ENCODE assay signal across 8 cellular contexts in the genomic region with DNA sequence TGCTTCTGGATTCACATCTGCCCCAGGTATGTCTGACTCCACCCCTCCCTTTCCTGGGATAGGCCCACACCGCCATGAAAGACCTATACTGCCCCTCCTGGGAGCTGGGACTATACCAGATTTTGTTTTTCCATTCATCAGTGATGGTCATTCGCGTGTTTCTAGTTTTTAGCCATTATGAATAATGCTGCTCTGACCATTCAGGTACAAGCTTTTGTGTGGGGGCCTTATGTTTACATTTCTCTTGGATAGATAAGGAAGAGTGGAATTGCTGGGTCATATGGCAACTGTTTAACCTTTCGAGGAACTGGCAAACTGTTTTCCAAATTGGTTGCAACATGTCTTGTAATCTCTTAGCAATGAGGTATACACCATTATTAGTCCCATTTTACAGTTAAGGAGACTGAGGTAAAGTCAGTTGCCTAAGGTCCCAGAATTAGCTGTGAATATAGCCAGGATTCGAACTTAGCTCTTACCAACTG. TPM values are rescaled to one million over a fixed set of nuclear protein-coding genes. Genes with fewer than 3 reads are reported as not detected.
DNase-seq lines count a peak whose midpoint lies in the region; ATAC-seq and TF ChIP-seq lines count a peak whose summit lies in the region.
"Had no signal": no experiment of that assay in that cellular context is flagged by ENCODE, and none has a peak within 500 bp of the region (broad histone marks: within the 10 kb centered on the region; RNA-seq: fewer than 3 reads in every experiment).

No MANE protein-coding gene starts in this region.

- in situ Hi-C loops in GM23248 (cut with MboI): no loop called here

- peak; percentile 58 for TF ChIP-seq CTCF in PC-3 (conservative IDR thresholded peaks at IDR 0.05; ENCODE audit: low read depth, low read length)
- peak; percentile 56 for TF ChIP-seq CTCF in epithelial cell of esophagus (IDR thresholded peaks at IDR 0.05; ENCODE audit: insufficient read depth, low read depth, low read length, missing control alignments)
- peak; percentile 40 for TF ChIP-seq CTCF in parathyroid adenoma (IDR thresholded peaks at IDR 0.05)

- H3K4me1 ChIP-seq in GM23248 (ENCODE audit: insufficient read depth) (peaks cover 18% of the 10 kb centered on the region), PC-3 (ENCODE audit: insufficient read depth, low read length) (peaks cover 28% of the 10 kb centered on the region), parathyroid adenoma (peaks cover 10% of the 10 kb centered on the region), SJCRH30 (peaks cover 17% of the 10 kb centered on the region)

- no peak overlapping the region for H3K4me3 ChIP-seq in GM23248
- H3K4me3 ChIP-seq in PC-3 (ENCODE audit: low read length): no peak overlapping the region
- peak overlapping the region; percentile 63 for H3K4me3 ChIP-seq in epithelial cell of esophagus (ENCODE audit: low read length)
- peak overlapping the region; percentile 61 for H3K4me3 ChIP-seq in parathyroid adenoma (ENCODE audit: low read depth, low read length)
- no peak overlapping the region for H3K4me3 ChIP-seq in SJCRH30

- POLR2A ChIA-PET in PC-3 (lab: Charles Lee; ENCODE audit: unreplicated experiment): no interaction called here

- H3K27ac ChIP-seq in GM23248 (no peak overlapping the region), PC-3 (ENCODE audit: low read length) (no peak overlapping the region), parathyroid adenoma (peak overlapping the region; percentile 80), SJCRH30 (no peak overlapping the region)

- H3K4me2 ChIP-seq in GM23248 (ENCODE audit: unreplicated experiment) (no peak overlapping the region), PC-3 (ENCODE audit: low read length) (peak overlapping the region; percentile 72; the same call in 1 of the 2 replicates), parathyroid adenoma (ENCODE audit: low read length) (peak overlapping the region; percentile 83)

- H3K9me2 ChIP-seq in GM23248 (ENCODE audit: insufficient read depth) (no peaks in the 10 kb centered on the region), PC-3 (replicated peaks; ENCODE audit: low read length) (no peaks in the 10 kb centered on the region)

- CTCF ChIA-PET in PC-3 (lab: Charles Lee): interaction anchor here (0.6 to 2.5 kb wide), 2 partner anchors 40 to 273 kb away, joined by 4 to 33 read pairs; a partner anchor contains a TSS

- H3K36me3 ChIP-seq in GM23248 (ENCODE audit: low read depth): no peaks in the 10 kb centered on the region
- peaks cover 8% of the 10 kb centered on the region; the same call in 1 of the 2 replicates for H3K36me3 ChIP-seq in PC-3 (ENCODE audit: low read depth, low read length)
- no peaks in the 10 kb centered on the region for H3K36me3 ChIP-seq in parathyroid adenoma (ENCODE audit: control insufficient read depth, insufficient read depth, low read length)
- H3K36me3 ChIP-seq in SJCRH30: peaks cover 21% of the 10 kb centered on the region

- WGBS in GM23248 (ENCODE audit: low coverage in 1 of 2, low lambda C conversion rate in 2 of 2, missing lambda C conversion rate in 2 of 2), 2 experiments: 88 to 91% methylated on average over 5 of the region's 5 CpGs

- intact Hi-C loops in PC-3 (cut with micrococcal nuclease): loop anchor here (5.0 kb wide), 1 partner anchor 41 kb away; a partner anchor contains a TSS

- no TSS peak for BruUV-seq in PC-3 (replicated peaks; lab: Mats Ljungman, UMichigan)

- H2AFZ ChIP-seq in GM23248 (no peak overlapping the region), PC-3 (ENCODE audit: low read length) (no peak overlapping the region), parathyroid adenoma (peak overlapping the region; percentile 7)

- H3K9me3 ChIP-seq in GM23248 (ENCODE audit: low read depth) (no peaks in the 10 kb centered on the region), PC-3 (ENCODE audit: low read length) (no peaks in the 10 kb centered on the region), parathyroid adenoma (ENCODE audit: control insufficient read depth, low read length) (no peaks in the 10 kb centered on the region), SJCRH30 (replicated peaks) (no peaks in the 10 kb centered on the region)

- H3K79me2 ChIP-seq in GM23248 (ENCODE audit: insufficient read depth): peaks cover 25% of the 10 kb centered on the region
- H3K79me2 ChIP-seq in PC-3 (ENCODE audit: low read length): peaks cover 33% of the 10 kb centered on the region
- peaks cover 23% of the 10 kb centered on the region for H3K79me2 ChIP-seq in parathyroid adenoma

- H3F3A ChIP-seq in GM23248 (ENCODE audit: insufficient read depth): peaks cover 39% of the 10 kb centered on the region
- no peaks in the 10 kb centered on the region for H3F3A ChIP-seq in PC-3 (ENCODE audit: low read length, unreplicated experiment)

- no peaks in the 10 kb centered on the region for H3K27me3 ChIP-seq in GM23248 (replicated peaks; ENCODE audit: insufficient read depth)
- no peaks in the 10 kb centered on the region for H3K27me3 ChIP-seq in PC-3 (ENCODE audit: low read length)
- no peaks in the 10 kb centered on the region for H3K27me3 ChIP-seq in parathyroid adenoma (ENCODE audit: control insufficient read depth, insufficient read depth, low read length)
- H3K27me3 ChIP-seq in SJCRH30: no peaks in the 10 kb centered on the region

- H4K20me1 ChIP-seq in GM23248 (ENCODE audit: insufficient read depth): no peaks in the 10 kb centered on the region
- H4K20me1 ChIP-seq in PC-3 (ENCODE audit: low read length): no peaks in the 10 kb centered on the region

- peak; percentile 25 for DNase-seq in GM23248
- DNase-seq in PC-3: peak; percentile 60
- peak; percentile 68 for DNase-seq in epithelial cell of esophagus (ENCODE audit: low read depth)
- no peak for DNase-seq in NCI-H1092 (lab: John Stamatoyannopoulos, UW)
- no peak for DNase-seq in SJCRH30
- DNase-seq: stimulated activated CD4-positive, alpha-beta T cell treated with anti-CD3 and anti-CD28 coated beads, Interleukin-2, amount 100 ng/mL, for 24 hours had no signal

- ATAC-seq in PC-3 (peak; percentile 39), HG02610 (IDR thresholded peaks at IDR 0.05; ENCODE audit: unreplicated experiment) (no peak)

- H3K9ac ChIP-seq in GM23248 (no peak overlapping the region), PC-3 (ENCODE audit: low read length) (no peak overlapping the region), parathyroid adenoma (no peak overlapping the region)

RNA-seq across cellular contexts. Expression of a gene that starts 1.2 kb away (rescaled TPM):
- total RNA-seq in GM23248 (2014; rRNA removed; shearing (Covaris generic)): 16.9 and 26.3 TPM in 2 replicates
- polyA plus RNA-seq in GM23248 (2016; fragmentation: Nextera tagmentation; extraction: Ambion mirVana): 21.9 and 22.3 TPM in 2 replicates
- 12.6 and 19.5 TPM in 2 replicates for total RNA-seq in PC-3 (2014; rRNA removed)
- 4.8 and 5.8 TPM in 2 replicates for total RNA-seq in SJCRH30 (2014; rRNA removed; shearing (Covaris generic))

RNA-seq across cellular contexts. Expression of a gene that starts 28.8 kb away (rescaled TPM):
- 9.1 and 12.9 TPM in 2 replicates for total RNA-seq in GM23248 (2014; rRNA removed; shearing (Covaris generic))
- 75.0 and 88.3 TPM in 2 replicates for polyA plus RNA-seq in GM23248 (2016; fragmentation: Nextera tagmentation; extraction: Ambion mirVana)
- total RNA-seq in PC-3 (2014; rRNA removed): 59.2 and 69.3 TPM in 2 replicates
- total RNA-seq in SJCRH30 (2014; rRNA removed; shearing (Covaris generic)): 45.2 and 64.7 TPM in 2 replicates

RNA-seq across cellular contexts. Expression of a gene that starts 28.9 kb away (rescaled TPM):
- total RNA-seq in GM23248 (2014; rRNA removed; shearing (Covaris generic)): 5.0 and 9.2 TPM in 2 replicates
- 2.5 and 2.7 TPM in 2 replicates for polyA plus RNA-seq in GM23248 (2016; fragmentation: Nextera tagmentation; extraction: Ambion mirVana)
- 1.5 and 3.5 TPM in 2 replicates for total RNA-seq in PC-3 (2014; rRNA removed)
- 1.2 TPM in 2 replicates for total RNA-seq in SJCRH30 (2014; rRNA removed; shearing (Covaris generic))

RNA-seq across cellular contexts. Expression of a gene that starts 38.6 kb away (rescaled TPM):
- 10.2 and 13.4 TPM in 2 replicates for total RNA-seq in GM23248 (2014; rRNA removed; shearing (Covaris generic))
- polyA plus RNA-seq in GM23248 (2016; fragmentation: Nextera tagmentation; extraction: Ambion mirVana): 8.7 and 10.2 TPM in 2 replicates
- total RNA-seq in PC-3 (2014; rRNA removed): 4.2 and 6.1 TPM in 2 replicates
- total RNA-seq in SJCRH30 (2014; rRNA removed; shearing (Covaris generic)): 1.2 and 2.1 TPM in 2 replicates

RNA-seq across cellular contexts. Expression of a gene that starts 59.3 kb away (rescaled TPM):
- 29.9 and 45.1 TPM in 2 replicates for total RNA-seq in GM23248 (2014; rRNA removed; shearing (Covaris generic))
- 2.7 and 2.9 TPM in 2 replicates for polyA plus RNA-seq in GM23248 (2016; fragmentation: Nextera tagmentation; extraction: Ambion mirVana)
- total RNA-seq in PC-3 (2014; rRNA removed): 22.6 and 25.2 TPM in 2 replicates
- total RNA-seq in SJCRH30 (2014; rRNA removed; shearing (Covaris generic)): 4.1 and 7.3 TPM in 2 replicates

Comparison
In these comparisons a context has a peak if more than half of its experiments do, and no peak if none do; other contexts are left out.
1. DNase-seq: peak in GM23248 (single experiment), PC-3 (single experiment) and epithelial cell of esophagus (single experiment); none in NCI-H1092 (single experiment) and SJCRH30 (0 of 2).
2. H3K4me3 ChIP-seq: peak in epithelial cell of esophagus (single experiment) and parathyroid adenoma (single experiment); none in GM23248 (single experiment), PC-3 (single experiment) and SJCRH30 (single experiment).
3. Peak in every context shown above with its lines, with median percentiles within 50 percentile points of each other: CTCF ChIP-seq.